ENCODE assay signal across 8 cellular contexts in genomic region chr1:235329139-235329808, GRCh38. TPM values are rescaled to one million over a fixed set of nuclear protein-coding genes. Genes with fewer than 3 reads are reported as not detected.
A peak's percentile ranks its signal among the peaks of the same experiment; 100 is the strongest.
DNase-seq lines count a peak whose midpoint lies in the region; ATAC-seq and TF ChIP-seq lines count a peak whose summit lies in the region.

No MANE protein-coding gene starts in this region.

- peak overlapping the region; percentile 80 for H3K27ac ChIP-seq in CD8-positive, alpha-beta memory T cell (ENCODE audit: low read depth, low read length)
- H3K27ac ChIP-seq in ectodermal cell (ENCODE audit: insufficient read depth, low read depth, low read length, poor library complexity, severe bottlenecking) (peak overlapping the region; percentile 94), thoracic aorta (peak overlapping the region; percentile 92 to 97)

- H3K27me3 ChIP-seq in CD8-positive, alpha-beta memory T cell (ENCODE audit: insufficient read depth, low read length, poor library complexity, severe bottlenecking), result no peaks in the 10 kb centered on the region
- H3K27me3 ChIP-seq in ectodermal cell (ENCODE audit: control insufficient read depth, insufficient read depth, low read length, poor library complexity, severe bottlenecking) (no peaks in the 10 kb centered on the region), thoracic aorta (replicated peaks; ENCODE audit: insufficient read depth) (no peaks in the 10 kb centered on the region)

- H3K36me3 ChIP-seq in CD8-positive, alpha-beta memory T cell (ENCODE audit: insufficient read depth, low read length), result no peaks in the 10 kb centered on the region
- H3K36me3 ChIP-seq in ectodermal cell (ENCODE audit: control insufficient read depth, insufficient read depth, low read length) (no peaks in the 10 kb centered on the region), thoracic aorta (no peaks in the 10 kb centered on the region)

- H3K9me3 Mint-ChIP-seq in CD8-positive, alpha-beta memory T cell, result no peaks in the 10 kb centered on the region

- peak; percentile 1; the same call in 1 of the 2 replicates for TF ChIP-seq CTCF in WI38 (IDR thresholded peaks at IDR 0.05; ENCODE audit: low read depth, low read length)
- TF ChIP-seq CTCF in thoracic aorta (IDR thresholded peaks at IDR 0.05), result no peak

- peaks cover 52% of the 10 kb centered on the region for H3K4me1 ChIP-seq in CD8-positive, alpha-beta memory T cell (ENCODE audit: insufficient read depth, low read length)
- peaks cover 22% of the 10 kb centered on the region for H3K4me1 ChIP-seq in ectodermal cell (ENCODE audit: control insufficient read depth, insufficient read depth, low read length)
- peaks cover 42 to 65% of the 10 kb centered on the region in 2 donors for H3K4me1 ChIP-seq in thoracic aorta (ENCODE audit: control insufficient read depth in 1 of 2, low read depth in 2 of 2)

- peak overlapping the region; percentile 65 for H3K4me3 ChIP-seq in CD8-positive, alpha-beta memory T cell (ENCODE audit: low read length)
- H3K4me3 ChIP-seq in WI38 (ENCODE audit: low read depth, low read length) (peak overlapping the region; percentile 88), ectodermal cell (ENCODE audit: insufficient read depth, low read depth, low read length) (peak overlapping the region; percentile 98), thoracic aorta (peak overlapping the region; percentile 78)

- H3K27ac Mint-ChIP-seq in CD8-positive, alpha-beta memory T cell, result no peak overlapping the region

- H3K4me1 Mint-ChIP-seq in CD8-positive, alpha-beta memory T cell, result peaks cover 29 to 37% (median 34%) of the 10 kb centered on the region in 3 donors

- peaks cover 6 to 30% (median 8%) of the 10 kb centered on the region in 3 donors for H3K36me3 Mint-ChIP-seq in CD8-positive, alpha-beta memory T cell

- POLR2A ChIA-PET in CD8-positive, alpha-beta memory T cell (lab: Charles Lee), result no interaction called here

- peak in 4 of 5 donors; percentile 30 to 78 (median 46) for DNase-seq in CD8-positive, alpha-beta memory T cell
- DNase-seq in HT-29 (ENCODE audit: low spot score) (peak; percentile 63), myocyte (ENCODE audit: low read depth) (peak; percentile 52), thoracic aorta (ENCODE audit: low spot score) (no peak)

- CTCF ChIA-PET in CD8-positive, alpha-beta memory T cell (lab: Charles Lee), result interaction anchor here (1.3 to 2.8 kb wide), 5 partner anchors 65 to 175 kb away, joined by 3 to 12 read pairs (median 8); partner anchors contain the start of gene B3GALNT2

- 3% methylated on average over 20 of the region's 20 CpGs for WGBS in ectodermal cell, 2 experiments

- no peaks in the 10 kb centered on the region for H3K9me3 ChIP-seq in CD8-positive, alpha-beta memory T cell (ENCODE audit: low read length)
- H3K9me3 ChIP-seq in ectodermal cell (ENCODE audit: control insufficient read depth, low read length), result no peaks in the 10 kb centered on the region
- H3K9me3 ChIP-seq in thoracic aorta, result no peaks in the 10 kb centered on the region

- no peak overlapping the region for H3K4me3 Mint-ChIP-seq in CD8-positive, alpha-beta memory T cell

- H3K27me3 Mint-ChIP-seq in CD8-positive, alpha-beta memory T cell, result peaks cover 0 to 4% of the 10 kb centered on the region in 2 donors

- peak; percentile 26 for ATAC-seq in GM19397 (IDR thresholded peaks at IDR 0.05; ENCODE audit: unreplicated experiment)
- ATAC-seq in thoracic aorta (ENCODE audit: insufficient number of reproducible peaks, low FRiP score, low read depth), result no peak
- ATAC-seq in HG02763 (IDR thresholded peaks at IDR 0.05; ENCODE audit: unreplicated experiment), result no peak

RNA-seq across cellular contexts. Expression of gene GGPS1, which starts 0.9 kb away (rescaled TPM):
- total RNA-seq in CD8-positive, alpha-beta memory T cell, result 10 to 100 TPM; 26.3 to 29.0 TPM
- polyA plus RNA-seq in CD8-positive, alpha-beta memory T cell, result 63.0 TPM
- total RNA-seq in HT-29 (2014; rRNA removed; shearing (Covaris generic)), result 10.0 and 13.6 TPM in 2 replicates
- 58.2 TPM for polyA plus RNA-seq in ectodermal cell (2013, experiment 1 of 4)
- polyA plus RNA-seq in ectodermal cell (2013, experiment 2 of 4), result 68.1 TPM
- 45.5 TPM for polyA plus RNA-seq in ectodermal cell (2013, experiment 3 of 4)
- polyA plus RNA-seq in ectodermal cell (2013, experiment 4 of 4), result 57.3 TPM
- total RNA-seq in myocyte (32.7 and 32.9 TPM in 2 replicates), thoracic aorta (10 to 100 TPM; 13.5 to 33.2 TPM)
- 23.7 TPM for polyA plus RNA-seq in myocyte (2012)

RNA-seq across cellular contexts. Expression of gene ARID4B, which starts 1.3 kb away (rescaled TPM):
- 10 to 100 TPM; 39.9 to 43.0 TPM for total RNA-seq in CD8-positive, alpha-beta memory T cell
- polyA plus RNA-seq in CD8-positive, alpha-beta memory T cell, result 88.6 TPM
- 30.0 and 34.5 TPM in 2 replicates for total RNA-seq in HT-29 (2014; rRNA removed; shearing (Covaris generic))
- polyA plus RNA-seq in ectodermal cell (2013, experiment 1 of 4), result 46.3 TPM
- 48.0 TPM for polyA plus RNA-seq in ectodermal cell (2013, experiment 2 of 4)
- polyA plus RNA-seq in ectodermal cell (2013, experiment 3 of 4), result 41.4 TPM
- polyA plus RNA-seq in ectodermal cell (2013, experiment 4 of 4), result 49.9 TPM
- 18.3 and 23.7 TPM in 2 replicates for total RNA-seq in myocyte
- polyA plus RNA-seq in myocyte (2012), result 7.7 TPM
- 10 to 100 TPM; 32.4 to 50.2 TPM for total RNA-seq in thoracic aorta

RNA-seq across cellular contexts. Expression of gene TBCE, which starts 38.0 kb away (rescaled TPM):
- total RNA-seq in CD8-positive, alpha-beta memory T cell, result 10 to 100 TPM; 19.4 to 25.7 TPM
- polyA plus RNA-seq in CD8-positive, alpha-beta memory T cell, result 15.5 TPM
- 12.8 and 13.9 TPM in 2 replicates for total RNA-seq in HT-29 (2014; rRNA removed; shearing (Covaris generic))
- polyA plus RNA-seq in ectodermal cell (2013, experiment 1 of 4), result 47.0 TPM
- polyA plus RNA-seq in ectodermal cell (2013, experiment 2 of 4), result 41.8 TPM
- 44.9 TPM for polyA plus RNA-seq in ectodermal cell (2013, experiment 3 of 4)
- 33.9 TPM for polyA plus RNA-seq in ectodermal cell (2013, experiment 4 of 4)
- 15.6 and 17.0 TPM in 2 replicates for total RNA-seq in myocyte
- polyA plus RNA-seq in myocyte (2012), result 22.2 TPM
- 10 to 100 TPM; 16.9 to 30.1 TPM for total RNA-seq in thoracic aorta
